Comparison of ENCODE assay signal across 1 cellular context in genomic region chr6:73653571-73654424, GRCh38.
TF ChIP-seq lines count a peak whose summit lies in the region.

SLC17A5 (minus strand) TSS chr6:73653992; CDS start chr6:73653886, 106 bp downstream.

TF ChIP-seq in HCT116, 20 proteins besides CTCF, POLR2A, EP300 and RAD21 (continued from another document):
- TF ChIP-seq EZH2phosphoT487 (IDR thresholded peaks at IDR 0.05; ENCODE audit: borderline replicate concordance) (no peak), ELF1 (IDR thresholded peaks at IDR 0.05; ENCODE audit: borderline replicate concordance, low read depth) (no peak), ZBTB33 (IDR thresholded peaks at IDR 0.05; ENCODE audit: extremely low read depth, insufficient replicate concordance, low read length) (no peak), EGR1 (IDR thresholded peaks at IDR 0.05; ENCODE audit: low read depth) (peak; percentile 61; the same call in 1 of the 2 replicates)
